ENCODE assay signal across 8 cellular contexts in genomic region chr22:27866136-27867091, GRCh38. TPM values are rescaled to one million over a fixed set of nuclear protein-coding genes. Genes with fewer than 3 reads are reported as not detected.
DNase-seq lines count a peak whose midpoint lies in the region; ATAC-seq, FAIRE-seq and TF ChIP-seq lines count a peak whose summit lies in the region.
"Had no signal": no experiment of that assay in that cellular context is flagged by ENCODE, and none has a peak within 500 bp of the region (broad histone marks: within the 10 kb centered on the region; RNA-seq: fewer than 3 reads in every experiment).

No MANE protein-coding gene starts in this region.

- no peak overlapping the region for H3K4me3 ChIP-seq in K562
- no peak overlapping the region for H3K4me3 ChIP-seq in keratinocyte (ENCODE audit: control insufficient read depth in 2 of 3, extremely low read depth in 1 of 3, insufficient read depth in 2 of 3, low read depth in 1 of 3, low read length in 3 of 3)

- TF ChIP-seq EP300 in K562 (IDR thresholded peaks at IDR 0.05; ENCODE audit: low read length): no peak

- H3K79me2 ChIP-seq in K562 (ENCODE audit: control insufficient read depth, insufficient read depth, low read length): no peaks in the 10 kb centered on the region; the same call in 2 of the 3 replicates
- H3K79me2 ChIP-seq in keratinocyte (ENCODE audit: control insufficient read depth, insufficient read depth, low read length): peaks cover 51% of the 10 kb centered on the region

- TF ChIP-seq CTCF in K562 (IDR thresholded peaks at IDR 0.05 in 2 of 3, conservative IDR thresholded peaks at IDR 0.05 in 1 of 3; ENCODE audit: insufficient read depth in 2 of 3, low read depth in 1 of 3, low read length in 3 of 3) (no peak), keratinocyte (optimal IDR thresholded peaks at IDR 0.05 in 1 of 3, IDR thresholded peaks at IDR 0.05 in 1 of 3, conservative IDR thresholded peaks at IDR 0.05 in 1 of 3; ENCODE audit: extremely low read depth in 1 of 3, insufficient read depth in 2 of 3, low read length in 3 of 3) (no peak)

- dilution Hi-C loops in keratinocyte (cut with MboI; ENCODE audit: extremely low pct_ligation_motif_present, low sequenced_read_pairs): no loop called here

- no peaks in the 10 kb centered on the region for H3K9me1 ChIP-seq in K562 (ENCODE audit: control insufficient read depth, insufficient read depth, low read length)
- H3K9me1 ChIP-seq in keratinocyte (ENCODE audit: control insufficient read depth, extremely low read depth, insufficient read depth, low read length): no peaks in the 10 kb centered on the region

- ATAC-seq in K562: no peak
- ATAC-seq in HG03442 (IDR thresholded peaks at IDR 0.05; ENCODE audit: unreplicated experiment): no peak

- 92% methylated on average over 7 of the region's 7 CpGs for WGBS in K562 (ENCODE audit: insufficient coverage, low coverage, missing lambda C conversion rate)

- H3K4me1 ChIP-seq in K562 (replicated peaks in 1 of 2; ENCODE audit: control insufficient read depth in 2 of 2, insufficient read depth in 2 of 2, low read length in 2 of 2) (no peaks in the 10 kb centered on the region; a peak in 1 of 5 replicates), keratinocyte (ENCODE audit: control insufficient read depth, extremely low read depth, insufficient read depth, low read length) (peaks cover 25% of the 10 kb centered on the region)

- no peak overlapping the region for H3K9ac ChIP-seq in K562 (ENCODE audit: insufficient read depth in 1 of 2, low read depth in 2 of 2, low read length in 2 of 2)
- H3K9ac ChIP-seq in keratinocyte (ENCODE audit: control insufficient read depth, extremely low read depth, insufficient read depth, low read length): no peak overlapping the region

- no peak for TF ChIP-seq POLR2A in K562 (conservative IDR thresholded peaks at IDR 0.05)

- DNase-seq in HT1080 (ENCODE audit: low read depth) (peak; percentile 79), K562 (ENCODE audit: extremely low read depth in 1 of 4, low spot score in 3 of 4) (no peak), keratinocyte (ENCODE audit: low read depth, low spot score) (peak; percentile 28), amygdala (lab: John Stamatoyannopoulos, UW) (no peak), GDM1 (lab: John Stamatoyannopoulos, UW) (no peak)
- DNase-seq: NCI-H1105 had no signal

- FAIRE-seq in K562 (lab: Jason Lieb, UNC): no peak
- no peak for FAIRE-seq in keratinocyte (lab: Jason Lieb, UNC)

- BruUV-seq in K562 (replicated peaks; lab: Mats Ljungman, UMichigan): no TSS peak

- H2AFZ ChIP-seq in K562 (ENCODE audit: low read depth, low read length) (no peak overlapping the region), keratinocyte (ENCODE audit: control insufficient read depth, low read length) (no peak overlapping the region)

- H3K9me3 ChIP-seq in K562 (replicated peaks; ENCODE audit: control insufficient read depth, insufficient read depth, low read depth, low read length) (no peaks in the 10 kb centered on the region), keratinocyte (ENCODE audit: control insufficient read depth, low read depth, low read length) (no peaks in the 10 kb centered on the region)

- H3K4me2 ChIP-seq in K562 (ENCODE audit: insufficient read depth, low read length) (no peak overlapping the region), keratinocyte (ENCODE audit: control insufficient read depth, extremely low read depth, insufficient read depth, low read depth, low read length) (no peak overlapping the region)

- POLR2A ChIA-PET in K562 (lab: Yijun Ruan, JAX): no interaction called here

- intact Hi-C loops in K562 (cut with micrococcal nuclease): no loop called here

- H3K36me3 ChIP-seq in K562 (ENCODE audit: control insufficient read depth, insufficient read depth, low read length): peaks cover 81% of the 10 kb centered on the region
- peaks cover 5 to 38% of the 10 kb centered on the region in 2 experiments for H3K36me3 ChIP-seq in keratinocyte (ENCODE audit: control insufficient read depth in 2 of 2, extremely low read depth in 1 of 2, insufficient read depth in 2 of 2, low read length in 2 of 2)

- no peak overlapping the region for H3K27ac ChIP-seq in K562 (ENCODE audit: extremely low read depth, low read depth, low read length)
- peak overlapping the region; percentile 57 for H3K27ac ChIP-seq in keratinocyte (ENCODE audit: control insufficient read depth, insufficient read depth, low read length)
- peak overlapping the region; percentile 78 for H3K27ac ChIP-seq in temporal lobe (ENCODE audit: low read depth, low read length)

- H4K20me1 ChIP-seq in K562 (replicated peaks; ENCODE audit: control insufficient read depth, insufficient read depth, low read length): no peaks in the 10 kb centered on the region
- H4K20me1 ChIP-seq in keratinocyte (ENCODE audit: control insufficient read depth, extremely low read depth, insufficient read depth, low read length): peaks cover 5% of the 10 kb centered on the region

- TF ChIP-seq RAD21 in K562 (CRISPR knock-in tag; conservative IDR thresholded peaks at IDR 0.05 in 1 of 2, IDR thresholded peaks at IDR 0.05 in 1 of 2): no peak

- no peaks in the 10 kb centered on the region for H3K27me3 ChIP-seq in K562 (ENCODE audit: control insufficient read depth in 2 of 2, insufficient read depth in 2 of 2, low read length in 2 of 2)
- H3K27me3 ChIP-seq in keratinocyte (ENCODE audit: control insufficient read depth, extremely low read depth, insufficient read depth, low read length): no peaks in the 10 kb centered on the region

- CTCF ChIA-PET in K562 (lab: Yijun Ruan, JAX; ENCODE audit: low intra/inter-chr PET ratio): no interaction called here

- in situ Hi-C loops in K562 (cut with MboI): no loop called here

TF ChIP-seq in K562, 482 proteins besides CTCF, POLR2A, EP300 and RAD21:
- TF ChIP-seq CHCHD3 (CRISPR knock-in tag; IDR thresholded peaks at IDR 0.05): no peak
- TF ChIP-seq CEBPG (CRISPR knock-in tag; IDR thresholded peaks at IDR 0.05): no peak
- TF ChIP-seq CEBPG (tag; conservative IDR thresholded peaks at IDR 0.05 in 1 of 2, IDR thresholded peaks at IDR 0.05 in 1 of 2): peak; percentile 32 to 36; a peak in 1 of 4 replicates
- TF ChIP-seq CEBPB (tag; IDR thresholded peaks at IDR 0.05): peak; percentile 55
- no peak for TF ChIP-seq TAF15 (IDR thresholded peaks at IDR 0.05; ENCODE audit: low read depth, low read length)

RNA-seq across cellular contexts. Expression of gene PITPNB, which starts 52.6 kb away (rescaled TPM):
- 12.7 and 19.2 TPM in 2 replicates for total RNA-seq in HT1080 (2014; rRNA removed; shearing (Covaris generic))
- polyA plus RNA-seq in HT1080 (2015; cell fraction: cytosol; rRNA removed): 73.6 and 79.6 TPM in 2 replicates
- 67.9 and 75.4 TPM in 2 replicates for polyA plus RNA-seq in HT1080 (2015; cell fraction: nucleus; rRNA removed)
- total RNA-seq in K562 (2011; cell fraction: chromatin; rRNA removed; ENCODE audit: low replicate concordance): 47.8 and 167 TPM in 2 replicates
- total RNA-seq in K562 (2011; cell fraction: nucleolus; rRNA removed): 20.3 and 25.8 TPM in 2 replicates
- total RNA-seq in K562 (2011; cell fraction: nucleoplasm; rRNA removed): 70.5 and 141 TPM in 2 replicates
- 13.0 and 13.1 TPM in 2 replicates for total RNA-seq in K562 (2014; rRNA removed)
- total RNA-seq in K562 (2014; rRNA removed; fragmentation: Illumina TruSeq; extraction: Trizol): 14.7 and 20.8 TPM in 2 replicates
- total RNA-seq in K562 (2015; rRNA removed; fragmentation: Illumina TruSeq; extraction: Trizol): 12.6 and 14.2 TPM in 2 replicates
- 46.1 and 50.5 TPM in 2 replicates for total RNA-seq in K562 (2021)
- 34.7 and 40.7 TPM in 2 replicates for polyA plus RNA-seq in K562 (2011; rRNA removed)
- polyA plus RNA-seq in K562 (2011; cell fraction: cytosol; rRNA removed): 11.6 and 18.5 TPM in 2 replicates
- 36.4 and 39.8 TPM in 2 replicates for polyA plus RNA-seq in K562 (2011; cell fraction: nucleus; rRNA removed)
- 26.6 and 55.2 TPM in 2 replicates for polyA plus RNA-seq in K562 (2012)
- polyA plus RNA-seq in K562 (2014; fragmentation: Illumina TruSeq; extraction: Trizol): 46.1 and 52.4 TPM in 2 replicates
- polyA plus RNA-seq in K562 (2014; fragmentation: Nextera tagmentation; extraction: Ambion mirVana): 10 to 100 TPM; 32.2 to 44.3 TPM
- 28.9 and 43.8 TPM in 2 replicates for polyA plus RNA-seq in K562 (2014; rRNA removed)
- 60.0 and 60.7 TPM in 2 replicates for polyA minus RNA-seq in K562 (2011; rRNA and poly(A)+ RNA removed)
- polyA minus RNA-seq in K562 (2011; cell fraction: cytosol; rRNA and poly(A)+ RNA removed): 20.4 and 22.8 TPM in 2 replicates
- 23.8 and 35.3 TPM in 2 replicates for polyA minus RNA-seq in K562 (2011; cell fraction: nucleus; rRNA and poly(A)+ RNA removed)
- polyA plus RNA-seq in keratinocyte: 39.1 to 81.6 TPM (median 76.3 TPM) in 3 replicates
- polyA plus RNA-seq in keratinocyte (2011; ENCODE audit: low read depth): 152 TPM
- polyA plus RNA-seq in keratinocyte (2011; cell fraction: cytosol; rRNA removed): 47.1 and 83.6 TPM in 2 replicates
- polyA plus RNA-seq in keratinocyte (2011; cell fraction: nucleus; rRNA removed): 63.2 and 71.1 TPM in 2 replicates
- polyA plus RNA-seq in keratinocyte (2012; ENCODE audit: low replicate concordance): 51.7 and 81.2 TPM in 2 replicates
- polyA minus RNA-seq in keratinocyte: 29.3 to 70.3 TPM (median 30.1 TPM) in 3 replicates
- 27.6 TPM for polyA minus RNA-seq in keratinocyte (2011; cell fraction: cytosol; rRNA and poly(A)+ RNA removed)
- 29.4 and 65.4 TPM in 2 replicates for polyA minus RNA-seq in keratinocyte (2011; cell fraction: nucleus; rRNA and poly(A)+ RNA removed)
- total RNA-seq in temporal lobe: 39.3 TPM

Comparison
In these comparisons a context has a peak if more than half of its experiments do, and no peak if none do; other contexts are left out.
1. DNase-seq: peak in HT1080 (single experiment) and keratinocyte (single experiment); none in K562 (0 of 4), amygdala (0 of 56) and GDM1 (single experiment).